In the genomic region with DNA sequence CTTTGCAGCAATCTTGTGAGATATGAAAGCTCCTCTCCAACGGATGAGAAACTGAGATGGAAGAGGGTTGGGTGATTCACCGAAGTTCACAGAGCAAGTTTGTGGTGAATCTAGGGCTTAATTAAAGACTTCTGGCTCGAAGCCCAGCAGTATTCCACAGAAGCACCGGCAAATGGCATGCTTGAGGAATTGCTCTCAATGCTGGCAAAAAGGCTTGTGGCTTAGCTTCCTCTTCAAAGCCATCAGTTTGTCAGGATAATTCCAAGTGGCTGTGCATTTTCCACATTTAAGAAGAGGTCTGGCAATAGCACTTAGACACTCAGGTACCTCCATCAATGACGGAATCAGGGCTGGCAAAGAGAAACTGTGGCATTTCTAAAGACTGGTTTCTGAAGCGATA, we compare ENCODE assay signal across 13 cellular contexts.
DNase-seq lines count a peak whose midpoint lies in the region; ATAC-seq and TF ChIP-seq lines count a peak whose summit lies in the region.
"Had no signal": no experiment of that assay in that cellular context is flagged by ENCODE, and none has a peak within 500 bp of the region (broad histone marks: within the 10 kb centered on the region; RNA-seq: fewer than 3 reads in every experiment).

No MANE protein-coding gene starts in this region.

- no peaks in the 10 kb centered on the region for H3K36me3 ChIP-seq in breast epithelium
- H3K36me3 ChIP-seq: BLaER1, heart right ventricle had no signal

- no peak for TF ChIP-seq POLR2A in breast epithelium (IDR thresholded peaks at IDR 0.05)
- TF ChIP-seq POLR2A in erythroblast (IDR thresholded peaks at IDR 0.05; ENCODE audit: low read length): no peak

- CTCF ChIA-PET in MCF 10A (lab: Yijun Ruan, JAX): interaction anchor here (0.7 kb wide), 1 partner anchor 15 kb away, joined by 3 read pairs; no protein-coding TSS in a partner anchor

- no peak overlapping the region for H3K4me3 Mint-ChIP-seq in MCF 10A (ENCODE audit: unreplicated experiment)
- no peak overlapping the region for H3K4me3 Mint-ChIP-seq in stimulated activated naive B cell treated with anti-CD40 and anti-IgM and Interleukin-4, amounts not matched to agents 10 μg/mL and 1 μg/mL and 100 μg/mL, for 72 hours

- H3K9me3 ChIP-seq in breast epithelium: peaks cover 0 to 15% of the 10 kb centered on the region in 2 donors

- no peak for ATAC-seq in stimulated activated naive B cell treated with anti-CD40 and anti-IgM and Interleukin-4, amounts not matched to agents 10 μg/mL and 1 μg/mL and 100 μg/mL, for 72 hours (replicated peaks)
- ATAC-seq: body of pancreas, heart right ventricle had no signal

- no peaks in the 10 kb centered on the region for H3K4me1 Mint-ChIP-seq in MCF 10A (ENCODE audit: insufficient read depth, unreplicated experiment)
- no peaks in the 10 kb centered on the region for H3K4me1 Mint-ChIP-seq in stimulated activated naive B cell treated with anti-CD40 and anti-IgM and Interleukin-4, amounts not matched to agents 10 μg/mL and 1 μg/mL and 100 μg/mL, for 72 hours

- POLR2A ChIA-PET in MCF 10A (lab: Yijun Ruan, JAX): interaction anchor here (0.6 kb wide), 1 partner anchor 152 kb away, joined by 3 read pairs; no protein-coding TSS in a partner anchor

- H3K27ac Mint-ChIP-seq in MCF 10A (ENCODE audit: low read depth, unreplicated experiment): no peak overlapping the region
- H3K27ac Mint-ChIP-seq in stimulated activated naive B cell treated with anti-CD40 and anti-IgM and Interleukin-4, amounts not matched to agents 10 μg/mL and 1 μg/mL and 100 μg/mL, for 72 hours: no peak overlapping the region

- no peak overlapping the region for H3K4me3 ChIP-seq in breast epithelium
- H3K4me3 ChIP-seq: BLaER1, body of pancreas, heart right ventricle had no signal

- no peaks in the 10 kb centered on the region for H3K36me3 Mint-ChIP-seq in MCF 10A (ENCODE audit: insufficient read depth, unreplicated experiment)
- H3K36me3 Mint-ChIP-seq in stimulated activated naive B cell treated with anti-CD40 and anti-IgM and Interleukin-4, amounts not matched to agents 10 μg/mL and 1 μg/mL and 100 μg/mL, for 72 hours: no peaks in the 10 kb centered on the region

- peaks cover 9% of the 10 kb centered on the region for H3K9me3 Mint-ChIP-seq in MCF 10A (ENCODE audit: unreplicated experiment)
- peaks cover 7 to 8% of the 10 kb centered on the region in 2 donors for H3K9me3 Mint-ChIP-seq in stimulated activated naive B cell treated with anti-CD40 and anti-IgM and Interleukin-4, amounts not matched to agents 10 μg/mL and 1 μg/mL and 100 μg/mL, for 72 hours

- peaks cover 58% of the 10 kb centered on the region for H3K27me3 Mint-ChIP-seq in MCF 10A (ENCODE audit: insufficient read depth, unreplicated experiment)
- H3K27me3 Mint-ChIP-seq in stimulated activated naive B cell treated with anti-CD40 and anti-IgM and Interleukin-4, amounts not matched to agents 10 μg/mL and 1 μg/mL and 100 μg/mL, for 72 hours: peaks cover 11 to 20% of the 10 kb centered on the region in 2 donors

- intact Hi-C loops in MCF 10A (cut with micrococcal nuclease): no loop called here
- intact Hi-C loops in breast epithelium (cut with DNase I; ENCODE audit: low total_unique reads): no loop called here

- TF ChIP-seq CTCF in MCF 10A (IDR thresholded peaks at IDR 0.05; ENCODE audit: unreplicated experiment): no peak
- no peak for TF ChIP-seq CTCF in breast epithelium (IDR thresholded peaks at IDR 0.05)

- no peaks in the 10 kb centered on the region for H3K27me3 ChIP-seq in breast epithelium
- H3K27me3 ChIP-seq: BLaER1, body of pancreas had no signal

- no peak overlapping the region for H3K27ac ChIP-seq in breast epithelium
- H3K27ac ChIP-seq: BLaER1, body of pancreas, heart right ventricle, HL-60 had no signal

- no peaks in the 10 kb centered on the region for H3K4me1 ChIP-seq in breast epithelium
- H3K4me1 ChIP-seq: BLaER1, body of pancreas, heart right ventricle had no signal

- BruUV-seq in MCF 10A (replicated peaks; lab: Mats Ljungman, UMichigan): no TSS peak

- peak; percentile 70 for DNase-seq in MCF 10A (ENCODE audit: unreplicated experiment)
- no peak for DNase-seq in breast epithelium (ENCODE audit: low spot score in 2 of 2)
- DNase-seq in NCI-H446 (lab: John Stamatoyannopoulos, UW): peak; percentile 3 to 57
- DNase-seq in epidermal melanocyte (ENCODE audit: insufficient read length, low spot score): peak; percentile 33
- DNase-seq in NCI-H146 (lab: John Stamatoyannopoulos, UW): no peak
- DNase-seq in stimulated activated naive B cell treated with anti-CD40 and anti-IgM and Interleukin-4, amounts not matched to agents 10 μg/mL and 1 μg/mL and 100 μg/mL, for 72 hours: no peak
- no peak for DNase-seq in NCI-H82 (lab: John Stamatoyannopoulos, UW)
- no peak for DNase-seq in erythroblast (lab: John Stamatoyannopoulos, UW)
- DNase-seq: body of pancreas; heart right ventricle; stimulated activated CD4-positive, alpha-beta T cell treated with anti-CD3 and anti-CD28 coated beads, Interleukin-4, amount 100 ng/mL, for 4 hours had no signal

Comparison
In these comparisons a context has a peak if more than half of its experiments do, and no peak if none do; other contexts are left out.
1. DNase-seq: peak in MCF 10A (single experiment), NCI-H446 (2 of 2) and epidermal melanocyte (single experiment); none in breast epithelium (0 of 2), NCI-H146 (single experiment), stimulated activated naive B cell treated with anti-CD40 and anti-IgM and Interleukin-4, amounts not matched to agents 10 μg/mL and 1 μg/mL and 100 μg/mL, for 72 hours (single experiment), NCI-H82 (single experiment) and erythroblast (0 of 2).